ENCODE assay signal across 2 cellular contexts in the genomic region with DNA sequence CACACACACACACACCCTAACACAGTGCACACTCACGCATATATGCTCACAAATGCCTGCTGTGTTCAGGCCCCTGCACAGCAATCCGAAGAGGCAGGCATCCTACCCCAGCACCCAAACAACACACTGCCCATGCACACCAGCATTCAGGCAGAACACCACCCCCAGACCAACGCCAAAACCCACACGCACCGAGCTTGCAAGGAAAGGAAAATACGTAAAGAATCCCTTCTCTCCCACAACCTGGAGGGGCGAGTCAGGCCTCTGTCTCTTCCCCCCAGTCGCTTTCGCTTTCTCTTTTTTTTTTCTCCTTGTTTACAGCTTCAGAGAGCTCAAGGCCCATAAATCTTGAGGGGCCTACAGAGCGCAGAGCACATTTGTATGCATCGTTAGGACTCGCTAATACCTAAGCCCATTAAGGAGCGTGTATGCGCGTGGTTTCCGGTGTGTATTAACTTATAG.
TF ChIP-seq lines count a peak whose summit lies in the region.
"Not testable (repeated sequence)": the region's sequence is repeated elsewhere in the genome, so short reads cannot be mapped to it uniquely, and the experiment has no call there.

No MANE protein-coding gene starts in this region.

TF ChIP-seq in HEK293, 187 proteins besides CTCF, POLR2A, EP300 and RAD21:
- TF ChIP-seq ZIC2 (tag by site-specific recombination; IDR thresholded peaks at IDR 0.05): 0 out of 2 replicates have a peak, but pooled peaks have one; percentile 13
- TF ChIP-seq ZNF335 (tag by site-specific recombination; conservative IDR thresholded peaks at IDR 0.05): peak; percentile 83
- TF ChIP-seq EGR2 (tag by site-specific recombination; IDR thresholded peaks at IDR 0.05; ENCODE audit: low read depth): peak; percentile 97
- peak; percentile 28; the same call in 1 of the 2 replicates for TF ChIP-seq GLIS1 (tag by site-specific recombination; IDR thresholded peaks at IDR 0.05)
- TF ChIP-seq ZNF600 (tag by site-specific recombination; IDR thresholded peaks at IDR 0.05): peak; percentile 66
- TF ChIP-seq, protein P1, sequence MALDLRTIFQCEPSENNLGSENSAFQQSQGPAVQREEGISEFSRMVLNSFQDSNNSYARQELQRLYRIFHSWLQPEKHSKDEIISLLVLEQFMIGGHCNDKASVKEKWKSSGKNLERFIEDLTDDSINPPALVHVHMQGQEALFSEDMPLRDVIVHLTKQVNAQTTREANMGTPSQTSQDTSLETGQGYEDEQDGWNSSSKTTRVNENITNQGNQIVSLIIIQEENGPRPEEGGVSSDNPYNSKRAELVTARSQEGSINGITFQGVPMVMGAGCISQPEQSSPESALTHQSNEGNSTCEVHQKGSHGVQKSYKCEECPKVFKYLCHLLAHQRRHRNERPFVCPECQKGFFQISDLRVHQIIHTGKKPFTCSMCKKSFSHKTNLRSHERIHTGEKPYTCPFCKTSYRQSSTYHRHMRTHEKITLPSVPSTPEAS (tag by site-specific recombination; IDR thresholded peaks at IDR 0.05): peak; percentile 95
- TF ChIP-seq ZFHX2 (tag by site-specific recombination; conservative IDR thresholded peaks at IDR 0.05): peak; percentile 91
- TF ChIP-seq ZXDB (tag by site-specific recombination; IDR thresholded peaks at IDR 0.05): peak; percentile 44; the same call in 1 of the 2 replicates
- TF ChIP-seq, protein P2, sequence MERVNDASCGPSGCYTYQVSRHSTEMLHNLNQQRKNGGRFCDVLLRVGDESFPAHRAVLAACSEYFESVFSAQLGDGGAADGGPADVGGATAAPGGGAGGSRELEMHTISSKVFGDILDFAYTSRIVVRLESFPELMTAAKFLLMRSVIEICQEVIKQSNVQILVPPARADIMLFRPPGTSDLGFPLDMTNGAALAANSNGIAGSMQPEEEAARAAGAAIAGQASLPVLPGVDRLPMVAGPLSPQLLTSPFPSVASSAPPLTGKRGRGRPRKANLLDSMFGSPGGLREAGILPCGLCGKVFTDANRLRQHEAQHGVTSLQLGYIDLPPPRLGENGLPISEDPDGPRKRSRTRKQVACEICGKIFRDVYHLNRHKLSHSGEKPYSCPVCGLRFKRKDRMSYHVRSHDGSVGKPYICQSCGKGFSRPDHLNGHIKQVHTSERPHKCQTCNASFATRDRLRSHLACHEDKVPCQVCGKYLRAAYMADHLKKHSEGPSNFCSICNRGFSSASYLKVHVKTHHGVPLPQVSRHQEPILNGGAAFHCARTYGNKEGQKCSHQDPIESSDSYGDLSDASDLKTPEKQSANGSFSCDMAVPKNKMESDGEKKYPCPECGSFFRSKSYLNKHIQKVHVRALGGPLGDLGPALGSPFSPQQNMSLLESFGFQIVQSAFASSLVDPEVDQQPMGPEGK (tag by site-specific recombination; IDR thresholded peaks at IDR 0.05): peak; percentile 49; the same call in 1 of the 2 replicates
- TF ChIP-seq, protein P3, sequence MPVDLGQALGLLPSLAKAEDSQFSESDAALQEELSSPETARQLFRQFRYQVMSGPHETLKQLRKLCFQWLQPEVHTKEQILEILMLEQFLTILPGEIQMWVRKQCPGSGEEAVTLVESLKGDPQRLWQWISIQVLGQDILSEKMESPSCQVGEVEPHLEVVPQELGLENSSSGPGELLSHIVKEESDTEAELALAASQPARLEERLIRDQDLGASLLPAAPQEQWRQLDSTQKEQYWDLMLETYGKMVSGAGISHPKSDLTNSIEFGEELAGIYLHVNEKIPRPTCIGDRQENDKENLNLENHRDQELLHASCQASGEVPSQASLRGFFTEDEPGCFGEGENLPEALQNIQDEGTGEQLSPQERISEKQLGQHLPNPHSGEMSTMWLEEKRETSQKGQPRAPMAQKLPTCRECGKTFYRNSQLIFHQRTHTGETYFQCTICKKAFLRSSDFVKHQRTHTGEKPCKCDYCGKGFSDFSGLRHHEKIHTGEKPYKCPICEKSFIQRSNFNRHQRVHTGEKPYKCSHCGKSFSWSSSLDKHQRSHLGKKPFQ (tag by site-specific recombination; IDR thresholded peaks at IDR 0.05): peak; percentile 60; the same call in 1 of the 2 replicates
- TF ChIP-seq, protein P4, sequence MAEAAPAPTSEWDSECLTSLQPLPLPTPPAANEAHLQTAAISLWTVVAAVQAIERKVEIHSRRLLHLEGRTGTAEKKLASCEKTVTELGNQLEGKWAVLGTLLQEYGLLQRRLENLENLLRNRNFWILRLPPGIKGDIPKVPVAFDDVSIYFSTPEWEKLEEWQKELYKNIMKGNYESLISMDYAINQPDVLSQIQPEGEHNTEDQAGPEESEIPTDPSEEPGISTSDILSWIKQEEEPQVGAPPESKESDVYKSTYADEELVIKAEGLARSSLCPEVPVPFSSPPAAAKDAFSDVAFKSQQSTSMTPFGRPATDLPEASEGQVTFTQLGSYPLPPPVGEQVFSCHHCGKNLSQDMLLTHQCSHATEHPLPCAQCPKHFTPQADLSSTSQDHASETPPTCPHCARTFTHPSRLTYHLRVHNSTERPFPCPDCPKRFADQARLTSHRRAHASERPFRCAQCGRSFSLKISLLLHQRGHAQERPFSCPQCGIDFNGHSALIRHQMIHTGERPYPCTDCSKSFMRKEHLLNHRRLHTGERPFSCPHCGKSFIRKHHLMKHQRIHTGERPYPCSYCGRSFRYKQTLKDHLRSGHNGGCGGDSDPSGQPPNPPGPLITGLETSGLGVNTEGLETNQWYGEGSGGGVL (tag by site-specific recombination; IDR thresholded peaks at IDR 0.05): peak; percentile 73
- TF ChIP-seq, protein P5, sequence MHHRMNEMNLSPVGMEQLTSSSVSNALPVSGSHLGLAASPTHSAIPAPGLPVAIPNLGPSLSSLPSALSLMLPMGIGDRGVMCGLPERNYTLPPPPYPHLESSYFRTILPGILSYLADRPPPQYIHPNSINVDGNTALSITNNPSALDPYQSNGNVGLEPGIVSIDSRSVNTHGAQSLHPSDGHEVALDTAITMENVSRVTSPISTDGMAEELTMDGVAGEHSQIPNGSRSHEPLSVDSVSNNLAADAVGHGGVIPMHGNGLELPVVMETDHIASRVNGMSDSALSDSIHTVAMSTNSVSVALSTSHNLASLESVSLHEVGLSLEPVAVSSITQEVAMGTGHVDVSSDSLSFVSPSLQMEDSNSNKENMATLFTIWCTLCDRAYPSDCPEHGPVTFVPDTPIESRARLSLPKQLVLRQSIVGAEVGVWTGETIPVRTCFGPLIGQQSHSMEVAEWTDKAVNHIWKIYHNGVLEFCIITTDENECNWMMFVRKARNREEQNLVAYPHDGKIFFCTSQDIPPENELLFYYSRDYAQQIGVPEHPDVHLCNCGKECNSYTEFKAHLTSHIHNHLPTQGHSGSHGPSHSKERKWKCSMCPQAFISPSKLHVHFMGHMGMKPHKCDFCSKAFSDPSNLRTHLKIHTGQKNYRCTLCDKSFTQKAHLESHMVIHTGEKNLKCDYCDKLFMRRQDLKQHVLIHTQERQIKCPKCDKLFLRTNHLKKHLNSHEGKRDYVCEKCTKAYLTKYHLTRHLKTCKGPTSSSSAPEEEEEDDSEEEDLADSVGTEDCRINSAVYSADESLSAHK (tag by site-specific recombination; IDR thresholded peaks at IDR 0.05): 0 out of 2 replicates have a peak, but pooled peaks have one; percentile 16
- peak; percentile 49; the same call in 1 of the 2 replicates for TF ChIP-seq ZNF2 (tag by site-specific recombination; IDR thresholded peaks at IDR 0.05)

TF ChIP-seq in K562, 482 proteins besides CTCF, POLR2A, EP300 and RAD21:
- TF ChIP-seq MEIS2 (IDR thresholded peaks at IDR 0.05; ENCODE audit: partially characterized antibody): peak; percentile 62
- TF ChIP-seq, protein P6, sequence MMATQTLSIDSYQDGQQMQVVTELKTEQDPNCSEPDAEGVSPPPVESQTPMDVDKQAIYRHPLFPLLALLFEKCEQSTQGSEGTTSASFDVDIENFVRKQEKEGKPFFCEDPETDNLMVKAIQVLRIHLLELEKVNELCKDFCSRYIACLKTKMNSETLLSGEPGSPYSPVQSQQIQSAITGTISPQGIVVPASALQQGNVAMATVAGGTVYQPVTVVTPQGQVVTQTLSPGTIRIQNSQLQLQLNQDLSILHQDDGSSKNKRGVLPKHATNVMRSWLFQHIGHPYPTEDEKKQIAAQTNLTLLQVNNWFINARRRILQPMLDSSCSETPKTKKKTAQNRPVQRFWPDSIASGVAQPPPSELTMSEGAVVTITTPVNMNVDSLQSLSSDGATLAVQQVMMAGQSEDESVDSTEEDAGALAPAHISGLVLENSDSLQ (IDR thresholded peaks at IDR 0.05): peak; percentile 49; the same call in 1 of the 2 replicates
- TF ChIP-seq, protein P7, sequence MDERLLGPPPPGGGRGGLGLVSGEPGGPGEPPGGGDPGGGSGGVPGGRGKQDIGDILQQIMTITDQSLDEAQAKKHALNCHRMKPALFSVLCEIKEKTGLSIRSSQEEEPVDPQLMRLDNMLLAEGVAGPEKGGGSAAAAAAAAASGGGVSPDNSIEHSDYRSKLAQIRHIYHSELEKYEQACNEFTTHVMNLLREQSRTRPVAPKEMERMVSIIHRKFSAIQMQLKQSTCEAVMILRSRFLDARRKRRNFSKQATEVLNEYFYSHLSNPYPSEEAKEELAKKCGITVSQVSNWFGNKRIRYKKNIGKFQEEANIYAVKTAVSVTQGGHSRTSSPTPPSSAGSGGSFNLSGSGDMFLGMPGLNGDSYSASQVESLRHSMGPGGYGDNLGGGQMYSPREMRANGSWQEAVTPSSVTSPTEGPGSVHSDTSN (CRISPR knock-in tag; IDR thresholded peaks at IDR 0.05; ENCODE audit: low read depth): not testable (repeated sequence)
- TF ChIP-seq, protein P7 (tag; conservative IDR thresholded peaks at IDR 0.05; ENCODE audit: low read depth): peak; percentile 88
